ENCODE assay signal across 21 cellular contexts in genomic region chr2:225737556-225737955, GRCh38.
A peak's percentile ranks its signal among the peaks of the same experiment; 100 is the strongest.
DNase-seq lines count a peak whose midpoint lies in the region; ATAC-seq and TF ChIP-seq lines count a peak whose summit lies in the region.
"Had no signal": no experiment of that assay in that cellular context is flagged by ENCODE, and none has a peak within 500 bp of the region (broad histone marks: within the 10 kb centered on the region; RNA-seq: fewer than 3 reads in every experiment).

No MANE protein-coding gene starts in this region.

- H3K4me2 ChIP-seq in mammary epithelial cell (ENCODE audit: insufficient read depth, low read depth, low read length): peak overlapping the region; percentile 32
- H3K4me2 ChIP-seq in mesenchymal stem cell (ENCODE audit: low read length, poor library complexity, severe bottlenecking): no peak overlapping the region

- BruUV-seq in mammary epithelial cell (replicated peaks; lab: Mats Ljungman, UMichigan): no TSS peak

- in situ Hi-C loops in mammary epithelial cell (cut with MboI; ENCODE audit: low sequenced_read_pairs in 2 of 2): no loop called here

- no peak overlapping the region for H2BK120ac ChIP-seq in mesenchymal stem cell (ENCODE audit: low read depth, low read length)

- no peaks in the 10 kb centered on the region for H3K36me3 ChIP-seq in MG63
- H3K36me3 ChIP-seq in mammary epithelial cell (ENCODE audit: insufficient read depth, low read length): no peaks in the 10 kb centered on the region
- no peaks in the 10 kb centered on the region for H3K36me3 ChIP-seq in mesenchymal stem cell (ENCODE audit: control insufficient read depth in 1 of 2, insufficient read depth in 2 of 2, low read depth in 1 of 2, low read length in 2 of 2)
- H3K36me3 ChIP-seq: uterus had no signal

- H3K9me3 ChIP-seq in MG63 (no peaks in the 10 kb centered on the region), mammary epithelial cell (replicated peaks; ENCODE audit: insufficient read depth, low read length) (no peaks in the 10 kb centered on the region), mesenchymal stem cell (ENCODE audit: control insufficient read depth, low read length) (no peaks in the 10 kb centered on the region)
- H3K9me3 ChIP-seq: uterus had no signal

- no peak overlapping the region for H2AK5ac ChIP-seq in mesenchymal stem cell (ENCODE audit: low read length, severe bottlenecking)

- dilution Hi-C loops in mammary epithelial cell (cut with HindIII; ENCODE audit: low sequenced_read_pairs): no loop called here

- H3K18ac ChIP-seq in mesenchymal stem cell (ENCODE audit: low read depth in 1 of 2, low read length in 2 of 2): no peak overlapping the region

- peak; percentile 56 for DNase-seq in EH (ENCODE audit: low read depth)
- peak; percentile 57 for DNase-seq in MG63
- peak; percentile 85 for DNase-seq in mammary epithelial cell
- DNase-seq in mesenchymal stem cell: peak; percentile 8
- DNase-seq in cerebellar cortex (ENCODE audit: low spot score): no peak
- DNase-seq: activated CD4-positive, alpha-beta T cell treated with anti-CD3 and anti-CD28 coated beads for 36 hours; activated CD8-positive, alpha-beta memory T cell treated with anti-CD3 and anti-CD28 coated beads, Interleukin-2, amount 50 U/mL, for 48 hours; DMS79 treated with DMSO at 0.1 percent for 48 hours; hippocampal formation; left colon; NCI-H2029 treated with DMSO at 0.1 percent for 48 hours; NCI-H526 treated with DMSO at 0.1 percent for 48 hours; small intestine; stimulated activated naive CD8-positive, alpha-beta T cell treated with anti-CD3 and anti-CD28 coated beads, Interleukin-15, Interleukin-2, amounts not matched to agents 100 U/mL and 50 U/mL, for 24 hours; T-helper 2 cell; uterus had no signal

- 0% methylated on average over 1 of the region's 1 CpG for WGBS in mammary epithelial cell (ENCODE audit: low coverage, missing lambda C conversion rate)
- WGBS in mesenchymal stem cell: no CpG with 5 or more reads among the region's 1 CpG

- no peaks in the 10 kb centered on the region for H3K79me1 ChIP-seq in mesenchymal stem cell (replicated peaks; ENCODE audit: low read length, poor library complexity, severe bottlenecking)

- ATAC-seq in GM21723 (IDR thresholded peaks at IDR 0.05; ENCODE audit: unreplicated experiment) (no peak), HG03439 (IDR thresholded peaks at IDR 0.05; ENCODE audit: unreplicated experiment) (no peak), GM19467 (IDR thresholded peaks at IDR 0.05; ENCODE audit: unreplicated experiment) (no peak)
- ATAC-seq: activated CD4-positive, alpha-beta T cell treated with anti-CD3 and anti-CD28 coated beads for 36 hours; activated naive CD4-positive, alpha-beta T cell treated with anti-CD3 and anti-CD28 coated beads, Interleukin-2, amount 50 U/mL, for 72 hours; left colon; stimulated activated naive CD8-positive, alpha-beta T cell treated with anti-CD3 and anti-CD28 coated beads, Interleukin-15, Interleukin-2, amounts not matched to agents 100 U/mL and 50 U/mL, for 24 hours had no signal

- no peak overlapping the region for H2BK12ac ChIP-seq in mesenchymal stem cell (ENCODE audit: low read length in 2 of 2)

- no peak overlapping the region for H3K9ac ChIP-seq in mammary epithelial cell (ENCODE audit: insufficient read depth, low read length)
- H3K9ac ChIP-seq in mesenchymal stem cell (ENCODE audit: low read length): no peak overlapping the region
- H3K9ac ChIP-seq: parathyroid adenoma had no signal

- no peak overlapping the region for H3K23ac ChIP-seq in mesenchymal stem cell (ENCODE audit: low read length in 2 of 2)

- H3K4me3 ChIP-seq in MG63 (no peak overlapping the region), mammary epithelial cell (replicated peaks in 1 of 3; ENCODE audit: insufficient read depth in 1 of 3, low read depth in 2 of 3, low read length in 3 of 3) (no peak overlapping the region), mesenchymal stem cell (ENCODE audit: insufficient read depth in 1 of 2, low read depth in 1 of 2, low read length in 2 of 2) (no peak overlapping the region)
- H3K4me3 ChIP-seq: uterus had no signal

- no peaks in the 10 kb centered on the region for H3K27me3 ChIP-seq in MG63
- no peaks in the 10 kb centered on the region for H3K27me3 ChIP-seq in mammary epithelial cell (ENCODE audit: insufficient read depth, low read length)
- no peaks in the 10 kb centered on the region for H3K27me3 ChIP-seq in mesenchymal stem cell (ENCODE audit: control insufficient read depth in 1 of 2, insufficient read depth in 1 of 2, low read length in 2 of 2)
- H3K27me3 ChIP-seq: uterus had no signal

- no peaks in the 10 kb centered on the region for H4K20me1 ChIP-seq in mammary epithelial cell (ENCODE audit: insufficient read depth, low read length)

- H3K4me1 ChIP-seq in mammary epithelial cell (ENCODE audit: insufficient read depth, low read length) (peaks cover 30% of the 10 kb centered on the region), mesenchymal stem cell (ENCODE audit: control insufficient read depth, insufficient read depth, low read depth, low read length) (no peaks in the 10 kb centered on the region)

- H2AFZ ChIP-seq in mammary epithelial cell (ENCODE audit: low read depth, low read length) (no peak overlapping the region), mesenchymal stem cell (ENCODE audit: low read depth, low read length) (no peak overlapping the region)
- H2AFZ ChIP-seq: parathyroid adenoma had no signal

- CTCF ChIA-PET in mammary epithelial cell (lab: Charles Lee; ENCODE audit: low non-redundant PET): no interaction called here

- H3K4ac ChIP-seq in mesenchymal stem cell (ENCODE audit: low read depth in 1 of 2, low read length in 2 of 2): no peak overlapping the region

- intact Hi-C loops in mammary epithelial cell (cut with micrococcal nuclease): no loop called here

- H3K14ac ChIP-seq in mesenchymal stem cell (ENCODE audit: low read length in 2 of 2): peak overlapping the region in 1 of 2 experiments; percentile 3

- no peaks in the 10 kb centered on the region for H3K79me2 ChIP-seq in mammary epithelial cell (ENCODE audit: insufficient read depth, low read length)
- H3K79me2 ChIP-seq: parathyroid adenoma had no signal

- H2BK5ac ChIP-seq in mesenchymal stem cell (ENCODE audit: low read depth, low read length, poor library complexity, severe bottlenecking): no peak overlapping the region

- no peak overlapping the region for H4K8ac ChIP-seq in mesenchymal stem cell (ENCODE audit: low read length)

- no peak overlapping the region for H4K91ac ChIP-seq in mesenchymal stem cell (ENCODE audit: low read length)

- H2BK15ac ChIP-seq in mesenchymal stem cell (ENCODE audit: low read depth, poor library complexity, severe bottlenecking): no peak overlapping the region

- no peak for TF ChIP-seq CTCF in mammary epithelial cell (conservative IDR thresholded peaks at IDR 0.05 in 1 of 2, IDR thresholded peaks at IDR 0.05 in 1 of 2; ENCODE audit: extremely low read depth in 1 of 2, insufficient read depth in 1 of 2, low read depth in 1 of 2, low read length in 2 of 2)

- H3K27ac ChIP-seq in mammary epithelial cell (ENCODE audit: insufficient read depth, low read depth, low read length) (no peak overlapping the region), mesenchymal stem cell (ENCODE audit: low read length, poor library complexity, severe bottlenecking) (no peak overlapping the region)
- H3K27ac ChIP-seq: parathyroid adenoma had no signal
